Comparison of ENCODE assay signal across 24 cellular contexts in genomic region chr10:11045487-11045886, GRCh38.
"Had no signal": no experiment of that assay in that cellular context is flagged by ENCODE, and none has a peak within 500 bp of the region (broad histone marks: within the 10 kb centered on the region; RNA-seq: fewer than 3 reads in every experiment).

No MANE protein-coding gene starts in this region.

- H3K36me3 ChIP-seq: cardiac muscle cell, left lung, neutrophil, ovary had no signal

- H3K4me1 ChIP-seq: left lung had no signal

- H3K4me3 ChIP-seq: cardiac muscle cell, hepatocyte, left lung, ovary, psoas muscle had no signal

- H3K4me1 Mint-ChIP-seq: immature natural killer cell had no signal

- FAIRE-seq: endothelial cell of umbilical vein had no signal

- ATAC-seq: activated T-cell treated with anti-CD3 and anti-CD28 coated beads, Interleukin-2, amount 50 U/mL, for 4 hours; effector memory CD8-positive, alpha-beta T cell; esophagus mucosa had no signal

- H3K27me3 ChIP-seq: cardiac muscle cell, left lung, ovary had no signal

- H3K9me3 ChIP-seq: left lung, neutrophil, ovary, psoas muscle had no signal

- H3K27ac ChIP-seq: cardiac muscle cell, hepatocyte, left lung, neutrophil had no signal

- H3K9me3 Mint-ChIP-seq: activated T-cell treated with anti-CD3 and anti-CD28 coated beads, Interleukin-2, amount 50 U/mL, for 4 hours; activated T-helper 2 cell treated with anti-CD3 and anti-CD28 coated beads, Interferon-gamma antibody, Interleukin-2, Interleukin-4, amounts not matched to agents 10 μg/mL and 5 μg/mL and 100 μg/mL, durations not matched to agents 14 hours and 24 hours and 36 hours; effector memory CD8-positive, alpha-beta T cell; immature natural killer cell; nephron; stimulated activated naive CD8-positive, alpha-beta T cell treated with anti-CD3 and anti-CD28 coated beads, Interleukin-15, Interleukin-2, amounts not matched to agents 100 ng/mL and 50 ng/mL, for 24 hours; type B pancreatic cell had no signal

- DNase-seq: activated CD4-positive, alpha-beta T cell treated with anti-CD3 and anti-CD28 coated beads for 4 hours; activated CD4-positive, alpha-beta T cell treated with anti-CD3 and anti-CD28 coated beads, Interleukin-2, amount 50 U/mL, for 48 hours; activated CD4-positive, CD25-positive, alpha-beta regulatory T cell; activated CD8-positive, alpha-beta memory T cell treated with anti-CD3 and anti-CD28 coated beads, Interleukin-2, amount 50 U/mL, for 48 hours; activated naive CD4-positive, alpha-beta T cell; activated T-cell treated with anti-CD3 and anti-CD28 coated beads, Interleukin-2, amount 50 U/mL, for 4 hours; effector memory CD8-positive, alpha-beta T cell; immature natural killer cell; left lung; mammary epithelial cell; stimulated activated CD4-positive, alpha-beta T cell treated with anti-CD3 and anti-CD28 coated beads, Interleukin-4, amount 100 ng/mL, for 4 hours; T-helper 9 cell had no signal

- H3K4me3 Mint-ChIP-seq: activated naive CD8-positive, alpha-beta T cell; activated T-cell treated with anti-CD3 and anti-CD28 coated beads, Interleukin-2, amount 50 U/mL, for 4 hours; effector memory CD8-positive, alpha-beta T cell; immature natural killer cell; nephron; stimulated activated naive CD8-positive, alpha-beta T cell treated with anti-CD3 and anti-CD28 coated beads, Interleukin-15, Interleukin-2, amounts not matched to agents 100 ng/mL and 50 ng/mL, for 24 hours; type B pancreatic cell had no signal

- H3K27ac Mint-ChIP-seq: activated naive CD8-positive, alpha-beta T cell; activated T-helper 2 cell treated with anti-CD3 and anti-CD28 coated beads, Interferon-gamma antibody, Interleukin-2, Interleukin-4, amounts not matched to agents 10 μg/mL and 5 μg/mL and 100 μg/mL, durations not matched to agents 14 hours and 24 hours and 36 hours; effector memory CD8-positive, alpha-beta T cell; immature natural killer cell; stimulated activated naive CD8-positive, alpha-beta T cell treated with anti-CD3 and anti-CD28 coated beads, Interleukin-15, Interleukin-2, amounts not matched to agents 100 ng/mL and 50 ng/mL, for 24 hours; type B pancreatic cell had no signal
